ENCODE assay signal across 9 cellular contexts in the genomic region with DNA sequence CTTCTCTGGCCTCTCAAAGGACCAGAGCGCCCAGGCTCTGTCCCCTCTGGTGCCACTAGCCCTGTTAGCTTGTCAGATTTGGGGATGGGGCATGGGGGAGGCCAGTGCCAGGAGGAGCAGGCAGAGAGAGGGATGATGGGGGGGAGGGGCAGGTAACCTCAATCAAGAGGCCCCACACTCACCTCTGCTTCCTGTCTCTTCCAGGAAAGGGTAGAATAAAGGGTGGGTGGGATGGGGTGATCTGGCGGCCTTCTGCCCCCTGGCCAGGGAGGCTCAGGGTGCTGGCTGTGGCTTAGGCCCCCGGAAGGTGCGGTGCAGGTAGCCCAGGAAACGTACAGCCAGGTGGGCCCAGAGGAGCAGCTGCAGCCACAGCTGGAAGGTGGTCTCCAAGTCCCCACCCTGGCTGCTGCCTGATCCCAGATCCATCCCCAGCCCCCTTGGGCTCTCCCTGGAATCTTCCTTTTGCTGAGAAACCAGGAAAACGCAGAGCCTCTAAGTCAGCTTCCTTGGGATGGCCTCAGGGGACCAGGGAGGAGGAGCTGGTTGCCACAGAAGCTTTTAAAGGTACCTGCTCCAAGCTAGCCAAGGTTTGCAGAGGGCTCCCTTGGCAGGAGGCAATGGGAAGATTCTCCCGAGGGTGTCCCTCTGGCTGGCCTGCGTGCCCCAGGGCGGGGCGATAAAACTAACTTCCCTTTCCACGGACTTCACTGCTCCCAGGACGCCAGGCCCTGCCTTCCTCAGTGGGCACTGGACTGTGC. TPM values are rescaled to one million over a fixed set of nuclear protein-coding genes. Genes with fewer than 3 reads are reported as not detected.
DNase-seq lines count a peak whose midpoint lies in the region; ATAC-seq, FAIRE-seq and TF ChIP-seq lines count a peak whose summit lies in the region.
"Had no signal": no experiment of that assay in that cellular context is flagged by ENCODE, and none has a peak within 500 bp of the region (broad histone marks: within the 10 kb centered on the region; RNA-seq: fewer than 3 reads in every experiment).

No MANE protein-coding gene starts in this region.

- CTCF ChIA-PET in activated CD8-positive, alpha-beta T cell treated with anti-CD3 and anti-CD28 coated beads, Interleukin-2, amount 10 ng/mL, durations not matched to agents 7 days and 5 days (lab: Charles Lee): interaction anchor here (1.6 to 4.4 kb wide), 2 partner anchors 10 to 233 kb away, joined by 3 to 23 read pairs; no protein-coding TSS in a partner anchor

- H3K4me3 Mint-ChIP-seq in activated CD8-positive, alpha-beta T cell treated with anti-CD3 and anti-CD28 coated beads, Interleukin-2, amount 10 ng/mL, durations not matched to agents 7 days and 5 days: no peak overlapping the region

- H3K27ac Mint-ChIP-seq in activated CD8-positive, alpha-beta T cell treated with anti-CD3 and anti-CD28 coated beads, Interleukin-2, amount 10 ng/mL, durations not matched to agents 7 days and 5 days: peak overlapping the region; percentile 30

- H3K4me1 Mint-ChIP-seq in activated CD8-positive, alpha-beta T cell treated with anti-CD3 and anti-CD28 coated beads, Interleukin-2, amount 10 ng/mL, durations not matched to agents 7 days and 5 days (ENCODE audit: low read depth): peaks cover 55% of the 10 kb centered on the region

- H3K36me3 ChIP-seq in ES-I3 (ENCODE audit: insufficient read depth, low read length): no peaks in the 10 kb centered on the region
- H3K36me3 ChIP-seq in kidney (ENCODE audit: control insufficient read depth in 1 of 2, insufficient read depth in 2 of 2, low read length in 2 of 2): peaks cover 0 to 2% of the 10 kb centered on the region in 2 donors

- no peak for ATAC-seq in activated CD8-positive, alpha-beta T cell treated with anti-CD3 and anti-CD28 coated beads, Interleukin-2, amount 10 ng/mL, durations not matched to agents 7 days and 5 days
- no peak for ATAC-seq in foreskin keratinocyte

- H3K27me3 Mint-ChIP-seq in activated CD8-positive, alpha-beta T cell treated with anti-CD3 and anti-CD28 coated beads, Interleukin-2, amount 10 ng/mL, durations not matched to agents 7 days and 5 days (ENCODE audit: low read depth): no peaks in the 10 kb centered on the region

- no peak for FAIRE-seq in kidney (lab: Jason Lieb, UNC)

- H3K9me3 ChIP-seq in ES-I3 (ENCODE audit: control insufficient read depth, insufficient read depth, low read length): no peaks in the 10 kb centered on the region
- no peaks in the 10 kb centered on the region for H3K9me3 ChIP-seq in kidney (ENCODE audit: control insufficient read depth in 1 of 2, low read length in 2 of 2)

- H3K9ac ChIP-seq in ES-I3 (ENCODE audit: low read depth, low read length) (peak overlapping the region; percentile 2; the same call in 1 of the 2 replicates), kidney (ENCODE audit: low read length in 2 of 2) (peak overlapping the region; percentile 31 to 58)

- H3K9me3 Mint-ChIP-seq in activated CD8-positive, alpha-beta T cell treated with anti-CD3 and anti-CD28 coated beads, Interleukin-2, amount 10 ng/mL, durations not matched to agents 7 days and 5 days (ENCODE audit: insufficient read depth): no peaks in the 10 kb centered on the region

- TF ChIP-seq CTCF in kidney (IDR thresholded peaks at IDR 0.05; ENCODE audit: borderline replicate concordance, extremely low read depth, insufficient read depth) (no peak), foreskin keratinocyte (conservative IDR thresholded peaks at IDR 0.05) (no peak)

- no peak for DNase-seq in activated CD8-positive, alpha-beta T cell treated with anti-CD3 and anti-CD28 coated beads, Interleukin-2, amount 10 ng/mL, durations not matched to agents 7 days and 5 days
- DNase-seq in kidney (no peak), skeletal muscle cell (ENCODE audit: low read depth) (no peak), ureter (ENCODE audit: low spot score) (no peak), foreskin keratinocyte (no peak), activated gamma-delta T cell treated with Interleukin-2 at 50 U/mL for 16 hours (no peak), NCI-H2227 (lab: John Stamatoyannopoulos, UW; ENCODE audit: unreplicated experiment) (no peak)
- DNase-seq: foreskin melanocyte had no signal

- peaks cover 16% of the 10 kb centered on the region for H3K4me1 ChIP-seq in ES-I3 (ENCODE audit: insufficient read depth, low read length)
- peaks cover 20 to 35% of the 10 kb centered on the region in 2 donors for H3K4me1 ChIP-seq in kidney (ENCODE audit: control insufficient read depth in 1 of 2, insufficient read depth in 1 of 2, low read depth in 1 of 2, low read length in 2 of 2)
- no peaks in the 10 kb centered on the region for H3K4me1 ChIP-seq in foreskin keratinocyte

- H3K4me3 ChIP-seq in kidney (ENCODE audit: low read length in 2 of 2) (peak overlapping the region in 1 of 2 donors; percentile 13), skeletal muscle cell (ENCODE audit: low read depth, low read length) (peak overlapping the region; percentile 7)

- H3K27ac ChIP-seq in kidney (ENCODE audit: low read depth in 2 of 2, low read length in 2 of 2) (peak overlapping the region; percentile 30 to 80), foreskin keratinocyte (no peak overlapping the region)

- POLR2A ChIA-PET in activated CD8-positive, alpha-beta T cell treated with anti-CD3 and anti-CD28 coated beads, Interleukin-2, amount 10 ng/mL, durations not matched to agents 7 days and 5 days (lab: Charles Lee): interaction anchor here (0.5 to 1.3 kb wide), 3 partner anchors 12 to 37 kb away, joined by 3 to 5 read pairs (median 4); a partner anchor contains a TSS

- intact Hi-C loops in kidney (cut with DNase I): no loop called here

- H3K27me3 ChIP-seq in foreskin keratinocyte: no peaks in the 10 kb centered on the region

- H3K36me3 Mint-ChIP-seq in activated CD8-positive, alpha-beta T cell treated with anti-CD3 and anti-CD28 coated beads, Interleukin-2, amount 10 ng/mL, durations not matched to agents 7 days and 5 days (ENCODE audit: low read depth): no peaks in the 10 kb centered on the region

RNA-seq across cellular contexts. Expression of a gene that starts 5.3 kb away (rescaled TPM):
- 10 to 100 TPM; 69.2 to 72.4 TPM for total RNA-seq in activated CD8-positive, alpha-beta T cell treated with anti-CD3 and anti-CD28 coated beads, Interleukin-2, amount 10 ng/mL, durations not matched to agents 7 days and 5 days
- total RNA-seq in kidney (92.3 TPM), ureter (89.3 TPM), foreskin keratinocyte (36.0 and 37.1 TPM in 2 replicates)
- polyA plus RNA-seq in kidney (ENCODE audit: insufficient read depth, low read depth, low replicate concordance) (51.4 TPM), foreskin keratinocyte (35.2 and 40.0 TPM in 2 replicates)

RNA-seq across cellular contexts. Expression of a gene that starts 21.7 kb away (rescaled TPM):
- total RNA-seq in activated CD8-positive, alpha-beta T cell treated with anti-CD3 and anti-CD28 coated beads, Interleukin-2, amount 10 ng/mL, durations not matched to agents 7 days and 5 days: 10 to 100 TPM; 72.0 to 76.1 TPM
- 28.3 TPM for total RNA-seq in kidney
- polyA plus RNA-seq in kidney (ENCODE audit: insufficient read depth, low read depth, low replicate concordance): 23.3 TPM
- total RNA-seq in ureter: 24.3 TPM
- 32.3 and 34.2 TPM in 2 replicates for total RNA-seq in foreskin keratinocyte
- polyA plus RNA-seq in foreskin keratinocyte: 39.5 and 40.4 TPM in 2 replicates

RNA-seq across cellular contexts. Expression of a gene that starts 24.2 kb away (rescaled TPM):
- 100 to 1,000 TPM; 131 TPM for total RNA-seq in activated CD8-positive, alpha-beta T cell treated with anti-CD3 and anti-CD28 coated beads, Interleukin-2, amount 10 ng/mL, durations not matched to agents 7 days and 5 days
- total RNA-seq in kidney (1.8 TPM), ureter (1.5 TPM), foreskin keratinocyte (30.4 and 37.9 TPM in 2 replicates)
- polyA plus RNA-seq in kidney (ENCODE audit: insufficient read depth, low read depth, low replicate concordance) (0.49 TPM), foreskin keratinocyte (35.5 and 44.2 TPM in 2 replicates)

RNA-seq across cellular contexts. Expression of a gene that starts 26.6 kb away (rescaled TPM):
- total RNA-seq in activated CD8-positive, alpha-beta T cell treated with anti-CD3 and anti-CD28 coated beads, Interleukin-2, amount 10 ng/mL, durations not matched to agents 7 days and 5 days: not detected
- total RNA-seq in kidney (not detected), ureter (not detected), foreskin keratinocyte (not detected in 2 replicates)
- polyA plus RNA-seq in kidney (ENCODE audit: insufficient read depth, low read depth, low replicate concordance) (not detected), foreskin keratinocyte (not detected in 2 replicates)

RNA-seq across cellular contexts. Expression of a gene that starts 39.6 kb away (rescaled TPM):
- 1 to 10 TPM; 1.0 to 1.1 TPM for total RNA-seq in activated CD8-positive, alpha-beta T cell treated with anti-CD3 and anti-CD28 coated beads, Interleukin-2, amount 10 ng/mL, durations not matched to agents 7 days and 5 days
- total RNA-seq in kidney: 8.7 TPM
- 32.0 TPM for polyA plus RNA-seq in kidney (ENCODE audit: insufficient read depth, low read depth, low replicate concordance)
- 4.3 TPM for total RNA-seq in ureter
- 0.78 and 1.3 TPM in 2 replicates for total RNA-seq in foreskin keratinocyte
- polyA plus RNA-seq in foreskin keratinocyte: 1.3 and 1.7 TPM in 2 replicates

Comparison
In these comparisons a context has a peak if more than half of its experiments do, and no peak if none do; other contexts are left out.
1. RNA of a gene that starts 24.2 kb away (total RNA-seq): 131 TPM in activated CD8-positive, alpha-beta T cell treated with anti-CD3 and anti-CD28 coated beads, Interleukin-2, amount 10 ng/mL, durations not matched to agents 7 days and 5 days and 30.4 to 37.9 TPM in foreskin keratinocyte; 1.8 TPM in kidney (single experiment) and 1.5 TPM in ureter (single experiment); every median in the first group is over 10 times any median in the second.